Comparison of ENCODE assay signal across 1 cellular context in the genomic region with DNA sequence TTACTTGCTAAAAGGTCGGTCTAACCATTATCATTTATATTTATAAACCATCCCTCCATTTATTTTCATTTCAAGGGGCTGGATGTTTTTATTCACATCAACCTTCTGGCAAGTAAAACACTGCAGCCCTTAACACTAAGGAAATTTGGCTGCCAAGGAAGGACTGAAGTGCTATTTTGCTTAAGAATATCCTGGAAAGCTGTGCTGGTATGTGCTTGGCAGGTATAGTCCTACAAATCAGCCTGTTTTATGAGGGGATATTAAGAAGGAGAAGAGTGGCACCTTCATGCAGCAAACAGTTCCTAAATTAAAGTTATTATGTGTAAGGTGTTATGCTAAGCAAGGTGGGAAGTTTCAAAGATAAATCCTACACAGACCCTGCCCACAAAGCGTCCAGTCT.
TF ChIP-seq lines count a peak whose summit lies in the region.

No MANE protein-coding gene starts in this region.

TF ChIP-seq in IMR-90, 13 proteins besides CTCF, POLR2A, EP300 and RAD21:
- TF ChIP-seq RFX5 (IDR thresholded peaks at IDR 0.05; ENCODE audit: low read depth, low read length) (no peak), MXI1 (IDR thresholded peaks at IDR 0.05; ENCODE audit: borderline replicate concordance, low read depth, low read length) (no peak), FOS (IDR thresholded peaks at IDR 0.05; ENCODE audit: low read depth, low read length) (no peak), RCOR1 (IDR thresholded peaks at IDR 0.05; ENCODE audit: insufficient replicate concordance, low read length) (no peak), SMC3 (IDR thresholded peaks at IDR 0.05; ENCODE audit: low read depth, low read length) (no peak), BHLHE40 (IDR thresholded peaks at IDR 0.05; ENCODE audit: low read depth, low read length) (no peak), MAFK (IDR thresholded peaks at IDR 0.05; ENCODE audit: low read depth, low read length) (no peak), NFE2L2 (IDR thresholded peaks at IDR 0.05; ENCODE audit: low read depth, low read length) (no peak), CEBPB (IDR thresholded peaks at IDR 0.05; ENCODE audit: low read depth, low read length) (no peak), CHD1 (IDR thresholded peaks at IDR 0.05; ENCODE audit: low read depth, low read length) (no peak), MAZ (IDR thresholded peaks at IDR 0.05; ENCODE audit: borderline replicate concordance, low read depth, low read length) (no peak)
- TF ChIP-seq, protein P1, sequence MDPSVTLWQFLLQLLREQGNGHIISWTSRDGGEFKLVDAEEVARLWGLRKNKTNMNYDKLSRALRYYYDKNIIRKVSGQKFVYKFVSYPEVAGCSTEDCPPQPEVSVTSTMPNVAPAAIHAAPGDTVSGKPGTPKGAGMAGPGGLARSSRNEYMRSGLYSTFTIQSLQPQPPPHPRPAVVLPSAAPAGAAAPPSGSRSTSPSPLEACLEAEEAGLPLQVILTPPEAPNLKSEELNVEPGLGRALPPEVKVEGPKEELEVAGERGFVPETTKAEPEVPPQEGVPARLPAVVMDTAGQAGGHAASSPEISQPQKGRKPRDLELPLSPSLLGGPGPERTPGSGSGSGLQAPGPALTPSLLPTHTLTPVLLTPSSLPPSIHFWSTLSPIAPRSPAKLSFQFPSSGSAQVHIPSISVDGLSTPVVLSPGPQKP (IDR thresholded peaks at IDR 0.05; ENCODE audit: borderline replicate concordance, low read depth, low read length), result no peak
- TF ChIP-seq, protein P2, sequence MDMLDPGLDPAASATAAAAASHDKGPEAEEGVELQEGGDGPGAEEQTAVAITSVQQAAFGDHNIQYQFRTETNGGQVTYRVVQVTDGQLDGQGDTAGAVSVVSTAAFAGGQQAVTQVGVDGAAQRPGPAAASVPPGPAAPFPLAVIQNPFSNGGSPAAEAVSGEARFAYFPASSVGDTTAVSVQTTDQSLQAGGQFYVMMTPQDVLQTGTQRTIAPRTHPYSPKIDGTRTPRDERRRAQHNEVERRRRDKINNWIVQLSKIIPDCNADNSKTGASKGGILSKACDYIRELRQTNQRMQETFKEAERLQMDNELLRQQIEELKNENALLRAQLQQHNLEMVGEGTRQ (IDR thresholded peaks at IDR 0.05; ENCODE audit: low read depth, low read length), result no peak
TF ChIP-seq in IMR-90: peak in this region for 0.
